Comparison of ENCODE assay signal across 18 cellular contexts in genomic region chr21:32207096-32207716, GRCh38.
DNase-seq lines count a peak whose midpoint lies in the region; ATAC-seq and TF ChIP-seq lines count a peak whose summit lies in the region.
"Had no signal": no experiment of that assay in that cellular context is flagged by ENCODE, and none has a peak within 500 bp of the region (broad histone marks: within the 10 kb centered on the region; RNA-seq: fewer than 3 reads in every experiment).

No MANE protein-coding gene starts in this region.

- no peaks in the 10 kb centered on the region for H3K27me3 ChIP-seq in upper lobe of right lung
- H3K27me3 ChIP-seq: brain microvascular endothelial cell had no signal

- H3K4me1 ChIP-seq in upper lobe of right lung: no peaks in the 10 kb centered on the region

- no peaks in the 10 kb centered on the region for H3K36me3 ChIP-seq in upper lobe of right lung
- H3K36me3 ChIP-seq: brain microvascular endothelial cell, thoracic aorta had no signal

- no peak overlapping the region for H3K4me3 ChIP-seq in upper lobe of right lung
- H3K4me3 ChIP-seq: SK-N-MC, thoracic aorta had no signal

- no peak overlapping the region for H3K27ac ChIP-seq in upper lobe of right lung
- H3K27ac ChIP-seq: brain microvascular endothelial cell, SK-N-MC, thoracic aorta had no signal

- ATAC-seq in upper lobe of right lung: no peak
- ATAC-seq: activated naive CD8-positive, alpha-beta T cell treated with anti-CD3 and anti-CD28 coated beads, Interleukin-2, amount 50 U/mL, for 24 hours; activated T-helper 17 cell treated with anti-CD3 and anti-CD28 coated beads, Interleukin-2, amount 50 U/mL, for 72 hours had no signal

- intact Hi-C loops in upper lobe of right lung (cut with DNase I): no loop called here

- DNase-seq in D341Med (ENCODE audit: low spot score) (peak; percentile 67), NCI-H1105 treated with DMSO at 0.1 percent for 48 hours (lab: John Stamatoyannopoulos, UW) (peak; percentile 47), NCI-H524 treated with DMSO at 0.1 percent for 48 hours (lab: John Stamatoyannopoulos, UW) (peak; percentile 77), dermis blood vessel endothelial cell (peak; percentile 27), Ammon's horn (ENCODE audit: low spot score) (no peak), anterior cingulate cortex (lab: John Stamatoyannopoulos, UW) (no peak), upper lobe of right lung (no peak)
- no peak for DNase-seq in stimulated activated CD8-positive, alpha-beta memory T cell treated with anti-CD3 and anti-CD28 coated beads, Interleukin-4, amount 100 ng/mL, for 48 hours
- DNase-seq: activated naive CD8-positive, alpha-beta T cell treated with anti-CD3 and anti-CD28 coated beads, Interleukin-2, amount 50 U/mL, for 24 hours; brain microvascular endothelial cell; kidney; NCI-H526 treated with DMSO at 0.1 percent for 48 hours; occipital lobe; stimulated activated CD4-positive, alpha-beta T cell treated with anti-CD3 and anti-CD28 coated beads, Interleukin-12 subunit alpha, Interleukin-12 subunit beta, amount 100 ng/mL, for 4 hours; T1000 had no signal

- no peaks in the 10 kb centered on the region for H3K9me3 ChIP-seq in upper lobe of right lung
- H3K9me3 ChIP-seq: thoracic aorta had no signal

- no peak for TF ChIP-seq CTCF in upper lobe of right lung (IDR thresholded peaks at IDR 0.05)

Comparison
In these comparisons a context has a peak if more than half of its experiments do, and no peak if none do; other contexts are left out.
1. DNase-seq: peak in D341Med (single experiment), NCI-H1105 treated with DMSO at 0.1 percent for 48 hours (single experiment), NCI-H524 treated with DMSO at 0.1 percent for 48 hours (single experiment) and dermis blood vessel endothelial cell (single experiment); none in Ammon's horn (single experiment), stimulated activated CD8-positive, alpha-beta memory T cell treated with anti-CD3 and anti-CD28 coated beads, Interleukin-4, amount 100 ng/mL, for 48 hours (single experiment), anterior cingulate cortex (0 of 58) and upper lobe of right lung (single experiment).